ENCODE assay signal across 15 cellular contexts in genomic region chr19:8441725-8442544, GRCh38. TPM values are rescaled to one million over a fixed set of nuclear protein-coding genes. Genes with fewer than 3 reads are reported as not detected.
DNase-seq lines count a peak whose midpoint lies in the region; ATAC-seq and TF ChIP-seq lines count a peak whose summit lies in the region.
"Had no signal": no experiment of that assay in that cellular context is flagged by ENCODE, and none has a peak within 500 bp of the region (broad histone marks: within the 10 kb centered on the region; RNA-seq: fewer than 3 reads in every experiment).

No MANE protein-coding gene starts in this region.

- DNase-seq in T-helper 2 cell treated with Interferon-gamma antibody and Interleukin-4, amounts not matched to agents 5 μg/mL and 100 μg/mL, for 36 hours (ENCODE audit: low spot score): no peak
- DNase-seq in T-helper 2 cell: no peak
- DNase-seq in iPS-NIHi7 (ENCODE audit: extremely low spot score): peak; percentile 44
- DNase-seq in stimulated activated naive B cell treated with anti-CD40 and anti-IgM and Interleukin-4, amounts not matched to agents 10 μg/mL and 1 μg/mL and 100 μg/mL, for 72 hours: no peak
- DNase-seq in SKM-1 (lab: John Stamatoyannopoulos, UW; ENCODE audit: unreplicated experiment): no peak
- no peak for DNase-seq in NCI-H1436 (lab: John Stamatoyannopoulos, UW)
- DNase-seq: amniotic stem cell, gastrocnemius medialis, mesendoderm, NCI-H1930, NCI-H510A, SJCRH30, thyroid gland had no signal

- H3K9me3 Mint-ChIP-seq in T-helper 2 cell treated with Interferon-gamma antibody and Interleukin-4, amounts not matched to agents 5 μg/mL and 100 μg/mL, for 36 hours: no peaks in the 10 kb centered on the region
- peaks cover 0 to 5% (median 0%) of the 10 kb centered on the region in 5 experiments for H3K9me3 Mint-ChIP-seq in brain
- no peaks in the 10 kb centered on the region for H3K9me3 Mint-ChIP-seq in stimulated activated naive B cell treated with anti-CD40 and anti-IgM and Interleukin-4, amounts not matched to agents 10 μg/mL and 1 μg/mL and 100 μg/mL, for 72 hours

- H3K4me3 Mint-ChIP-seq in T-helper 2 cell treated with Interferon-gamma antibody and Interleukin-4, amounts not matched to agents 5 μg/mL and 100 μg/mL, for 36 hours: peak overlapping the region; percentile 49
- H3K4me3 Mint-ChIP-seq in brain: peak overlapping the region in 3 of 5 experiments; percentile 56 to 77 (median 60)
- H3K4me3 Mint-ChIP-seq in stimulated activated naive B cell treated with anti-CD40 and anti-IgM and Interleukin-4, amounts not matched to agents 10 μg/mL and 1 μg/mL and 100 μg/mL, for 72 hours: no peak overlapping the region

- H3K4me1 Mint-ChIP-seq in T-helper 2 cell treated with Interferon-gamma antibody and Interleukin-4, amounts not matched to agents 5 μg/mL and 100 μg/mL, for 36 hours (ENCODE audit: low read depth): peaks cover 12% of the 10 kb centered on the region
- peaks cover 22% of the 10 kb centered on the region for H3K4me1 Mint-ChIP-seq in brain
- H3K4me1 Mint-ChIP-seq in stimulated activated naive B cell treated with anti-CD40 and anti-IgM and Interleukin-4, amounts not matched to agents 10 μg/mL and 1 μg/mL and 100 μg/mL, for 72 hours: peaks cover 9 to 15% of the 10 kb centered on the region in 2 donors

- peak overlapping the region; percentile 31 for H3K27ac Mint-ChIP-seq in T-helper 2 cell treated with Interferon-gamma antibody and Interleukin-4, amounts not matched to agents 5 μg/mL and 100 μg/mL, for 36 hours
- peak overlapping the region in 3 of 5 experiments; percentile 6 to 66 (median 56) for H3K27ac Mint-ChIP-seq in brain
- peak overlapping the region; percentile 63 for H3K27ac Mint-ChIP-seq in stimulated activated naive B cell treated with anti-CD40 and anti-IgM and Interleukin-4, amounts not matched to agents 10 μg/mL and 1 μg/mL and 100 μg/mL, for 72 hours

- peaks cover 16% of the 10 kb centered on the region for H3K36me3 Mint-ChIP-seq in T-helper 2 cell treated with Interferon-gamma antibody and Interleukin-4, amounts not matched to agents 5 μg/mL and 100 μg/mL, for 36 hours (ENCODE audit: low read depth)
- peaks cover 29% of the 10 kb centered on the region for H3K36me3 Mint-ChIP-seq in brain
- H3K36me3 Mint-ChIP-seq in stimulated activated naive B cell treated with anti-CD40 and anti-IgM and Interleukin-4, amounts not matched to agents 10 μg/mL and 1 μg/mL and 100 μg/mL, for 72 hours: peaks cover 8 to 17% of the 10 kb centered on the region in 2 donors

- no peak for TF ChIP-seq CTCF in brain (conservative IDR thresholded peaks at IDR 0.05)

- no peaks in the 10 kb centered on the region for H3K27me3 Mint-ChIP-seq in T-helper 2 cell treated with Interferon-gamma antibody and Interleukin-4, amounts not matched to agents 5 μg/mL and 100 μg/mL, for 36 hours (ENCODE audit: low read depth)
- H3K27me3 Mint-ChIP-seq in brain: peaks cover 16% of the 10 kb centered on the region
- no peaks in the 10 kb centered on the region for H3K27me3 Mint-ChIP-seq in stimulated activated naive B cell treated with anti-CD40 and anti-IgM and Interleukin-4, amounts not matched to agents 10 μg/mL and 1 μg/mL and 100 μg/mL, for 72 hours

- no peak for ATAC-seq in stimulated activated naive B cell treated with anti-CD40 and anti-IgM and Interleukin-4, amounts not matched to agents 10 μg/mL and 1 μg/mL and 100 μg/mL, for 72 hours (replicated peaks)
- no peak for ATAC-seq in HG02678 (IDR thresholded peaks at IDR 0.05; ENCODE audit: unreplicated experiment)
- ATAC-seq: gastrocnemius medialis had no signal

RNA-seq across cellular contexts. Expression of gene HNRNPM, which starts 2.8 kb away (rescaled TPM):
- polyA plus RNA-seq in brain (ENCODE audit: insufficient read depth, low read depth, low replicate concordance): 204 TPM

RNA-seq across cellular contexts. Expression of gene MARCHF2, which starts 28.8 kb away (rescaled TPM):
- polyA plus RNA-seq in brain (ENCODE audit: insufficient read depth, low read depth, low replicate concordance): 82.9 TPM

RNA-seq across cellular contexts. Expression of gene RAB11B, which starts 51.8 kb away (rescaled TPM):
- polyA plus RNA-seq in brain (ENCODE audit: insufficient read depth, low read depth, low replicate concordance): 561 TPM

Comparison
In these comparisons a context has a peak if more than half of its experiments do, and no peak if none do; other contexts are left out.
1. H3K4me3 Mint-ChIP-seq: peak in T-helper 2 cell treated with Interferon-gamma antibody and Interleukin-4, amounts not matched to agents 5 μg/mL and 100 μg/mL, for 36 hours (single experiment) and brain (3 of 5); none in stimulated activated naive B cell treated with anti-CD40 and anti-IgM and Interleukin-4, amounts not matched to agents 10 μg/mL and 1 μg/mL and 100 μg/mL, for 72 hours (0 of 2).
2. Peak in every context shown above with its lines, with median percentiles within 50 percentile points of each other: H3K27ac Mint-ChIP-seq.